In genomic region chr12:93425736-93426363, GRCh38 we compare ENCODE assay signal across 1 cellular context.
TF ChIP-seq lines count a peak whose summit lies in the region.

No MANE protein-coding gene starts in this region.

TF ChIP-seq in IMR-90, 13 proteins besides CTCF, POLR2A, EP300 and RAD21:
- TF ChIP-seq BHLHE40 (IDR thresholded peaks at IDR 0.05; ENCODE audit: low read depth, low read length) = no peak
- TF ChIP-seq RCOR1 (IDR thresholded peaks at IDR 0.05; ENCODE audit: insufficient replicate concordance, low read length) = no peak
- TF ChIP-seq MAZ (IDR thresholded peaks at IDR 0.05; ENCODE audit: borderline replicate concordance, low read depth, low read length) = no peak
- TF ChIP-seq MXI1 (IDR thresholded peaks at IDR 0.05; ENCODE audit: borderline replicate concordance, low read depth, low read length) = no peak
- no peak for TF ChIP-seq NFE2L2 (IDR thresholded peaks at IDR 0.05; ENCODE audit: low read depth, low read length)
- no peak for TF ChIP-seq USF2 (IDR thresholded peaks at IDR 0.05; ENCODE audit: low read depth, low read length)
